ENCODE assay signal across 8 cellular contexts in genomic region chr2:144596074-144596871, GRCh38.
A peak's percentile ranks its signal among the peaks of the same experiment; 100 is the strongest.
DNase-seq lines count a peak whose midpoint lies in the region; ATAC-seq and TF ChIP-seq lines count a peak whose summit lies in the region.

No MANE protein-coding gene starts in this region.

- H3K36me3 ChIP-seq in ectodermal cell (ENCODE audit: control insufficient read depth, insufficient read depth, low read length) (no peaks in the 10 kb centered on the region), osteoblast (ENCODE audit: insufficient read depth, low read length) (no peaks in the 10 kb centered on the region)
- H3K36me3 ChIP-seq in effector memory CD4-positive, alpha-beta T cell (ENCODE audit: control insufficient read depth, insufficient read depth, low read length), result no peaks in the 10 kb centered on the region

- no peaks in the 10 kb centered on the region for H3K27me3 ChIP-seq in ectodermal cell (ENCODE audit: control insufficient read depth, insufficient read depth, low read length, poor library complexity, severe bottlenecking)
- H3K27me3 ChIP-seq in osteoblast (ENCODE audit: insufficient read depth, low read length), result no peaks in the 10 kb centered on the region
- H3K27me3 ChIP-seq in effector memory CD4-positive, alpha-beta T cell (replicated peaks; ENCODE audit: control insufficient read depth, insufficient read depth, low read length, poor library complexity, severe bottlenecking), result no peaks in the 10 kb centered on the region

- peak overlapping the region; percentile 38 for H3K4me2 ChIP-seq in osteoblast (ENCODE audit: insufficient read depth, low read length)

- H4K20me1 ChIP-seq in osteoblast (ENCODE audit: insufficient read depth, low read length), result no peaks in the 10 kb centered on the region

- H3K4me1 ChIP-seq in ectodermal cell (ENCODE audit: control insufficient read depth, insufficient read depth, low read length), result peaks cover 23% of the 10 kb centered on the region
- peaks cover 5% of the 10 kb centered on the region for H3K4me1 ChIP-seq in osteoblast (ENCODE audit: insufficient read depth, low read length)
- H3K4me1 ChIP-seq in effector memory CD4-positive, alpha-beta T cell (ENCODE audit: control insufficient read depth, insufficient read depth, low read length, poor library complexity, severe bottlenecking), result no peaks in the 10 kb centered on the region

- H3K9me3 ChIP-seq in ectodermal cell (ENCODE audit: control insufficient read depth, low read length) (no peaks in the 10 kb centered on the region), osteoblast (ENCODE audit: low read depth, low read length) (no peaks in the 10 kb centered on the region)
- H3K9me3 ChIP-seq in effector memory CD4-positive, alpha-beta T cell (ENCODE audit: control insufficient read depth, low read length), result no peaks in the 10 kb centered on the region

- H2AFZ ChIP-seq in osteoblast (ENCODE audit: low read length), result peak overlapping the region; percentile 58

- DNase-seq in NCI-H526 treated with DMSO at 0.1 percent for 48 hours (lab: John Stamatoyannopoulos, UW) (peak; percentile 72), osteoblast (ENCODE audit: insufficient read length, low spot score, missing footprints) (peak; percentile 78)
- DNase-seq in effector memory CD4-positive, alpha-beta T cell, result no peak
- DNase-seq in stimulated activated CD4-positive, alpha-beta T cell treated with anti-CD3 and anti-CD28 coated beads, Interleukin-2, amount 100 ng/mL, for 24 hours, result no peak
- DNase-seq in activated CD8-positive, alpha-beta memory T cell treated with anti-CD3 and anti-CD28 coated beads, Interleukin-2, amount 50 U/mL, for 4 hours, result no peak

- ATAC-seq in GM18870 (IDR thresholded peaks at IDR 0.05; ENCODE audit: unreplicated experiment) (peak; percentile 94), HG02852 (IDR thresholded peaks at IDR 0.05; ENCODE audit: unreplicated experiment) (peak; percentile 94)

- H3K27ac ChIP-seq in ectodermal cell (ENCODE audit: insufficient read depth, low read depth, low read length, poor library complexity, severe bottlenecking) (peak overlapping the region; percentile 45), osteoblast (ENCODE audit: low read depth, low read length) (no peak overlapping the region)
- H3K27ac ChIP-seq in effector memory CD4-positive, alpha-beta T cell (ENCODE audit: insufficient read depth, low read length, poor library complexity, severe bottlenecking), result no peak overlapping the region

- H3K4me3 ChIP-seq in ectodermal cell (ENCODE audit: insufficient read depth, low read depth, low read length), result peak overlapping the region; percentile 11
- peak overlapping the region; percentile 2 for H3K4me3 ChIP-seq in osteoblast (ENCODE audit: insufficient read depth, low read length)
- H3K4me3 ChIP-seq in effector memory CD4-positive, alpha-beta T cell (ENCODE audit: insufficient read depth, low read depth, low read length, poor library complexity, severe bottlenecking), result no peak overlapping the region

- WGBS in ectodermal cell, 2 experiments, result 61 to 64% methylated on average over 8 to 9 of the region's 9 CpGs

- H3K79me2 ChIP-seq in osteoblast (ENCODE audit: insufficient read depth, low read length), result no peaks in the 10 kb centered on the region

- no peak for TF ChIP-seq CTCF in osteoblast (IDR thresholded peaks at IDR 0.05; ENCODE audit: extremely low read depth, low read depth, low read length)

Comparison
In these comparisons a context has a peak if more than half of its experiments do, and no peak if none do; other contexts are left out.
1. DNase-seq: peak in NCI-H526 treated with DMSO at 0.1 percent for 48 hours (single experiment) and osteoblast (single experiment); none in effector memory CD4-positive, alpha-beta T cell (0 of 3), stimulated activated CD4-positive, alpha-beta T cell treated with anti-CD3 and anti-CD28 coated beads, Interleukin-2, amount 100 ng/mL, for 24 hours (0 of 2) and activated CD8-positive, alpha-beta memory T cell treated with anti-CD3 and anti-CD28 coated beads, Interleukin-2, amount 50 U/mL, for 4 hours (single experiment).